In the genomic region with DNA sequence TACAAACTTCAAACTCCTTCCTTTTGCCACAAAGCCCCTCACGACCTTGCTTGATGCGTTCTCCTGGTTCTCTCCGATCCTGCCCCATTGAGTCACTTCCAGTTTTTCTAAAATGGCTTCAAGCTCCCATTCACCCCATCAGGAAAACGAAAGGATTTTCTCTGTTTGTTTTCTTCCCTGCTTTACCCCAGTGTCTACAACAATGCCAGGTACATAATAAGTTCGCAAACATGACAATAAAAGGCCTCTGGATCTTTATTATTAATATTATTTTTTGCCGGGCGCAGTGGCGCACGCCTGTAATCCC, we compare ENCODE assay signal across 8 cellular contexts. TPM values are rescaled to one million over a fixed set of nuclear protein-coding genes. Genes with fewer than 3 reads are reported as not detected.
DNase-seq lines count a peak whose midpoint lies in the region; ATAC-seq, FAIRE-seq and TF ChIP-seq lines count a peak whose summit lies in the region.

No MANE protein-coding gene starts in this region.

- peak overlapping the region; percentile 100 for H3K9ac ChIP-seq in HepG2 (ENCODE audit: insufficient read depth, low read depth, low read length)

- TF ChIP-seq EP300 in HepG2 (IDR thresholded peaks at IDR 0.05; ENCODE audit: low read depth in 2 of 2, low read length in 2 of 2): no peak
- TF ChIP-seq EP300 in HepG2 (CRISPR knock-in tag; IDR thresholded peaks at IDR 0.05; ENCODE audit: borderline replicate concordance): no peak

- H3K27me3 ChIP-seq in HepG2 (ENCODE audit: control insufficient read depth in 1 of 2, insufficient read depth in 2 of 2, low read length in 2 of 2) (peaks cover 0 to 5% of the 10 kb centered on the region in 2 experiments; a peak in 1 of 5 replicates), thoracic aorta (replicated peaks; ENCODE audit: insufficient read depth) (no peaks in the 10 kb centered on the region)

- peaks cover 20% of the 10 kb centered on the region for H3K4me1 Mint-ChIP-seq in activated CD8-positive, alpha-beta memory T cell treated with anti-CD3 and anti-CD28 coated beads, Interleukin-2, amount 10 ng/mL, durations not matched to agents 7 days and 5 days

- in situ Hi-C loops in HepG2 (cut with HindIII; ENCODE audit: extremely low pct_ligation_motif_present, low pct_unique_long_range_greater_than_20kb): no loop called here

- peak overlapping the region; percentile 95 for H3K4me3 Mint-ChIP-seq in activated CD8-positive, alpha-beta memory T cell treated with anti-CD3 and anti-CD28 coated beads, Interleukin-2, amount 10 ng/mL, durations not matched to agents 7 days and 5 days

- H3K79me2 ChIP-seq in HepG2 (ENCODE audit: insufficient read depth, low read length): peaks cover 27% of the 10 kb centered on the region

- H3K4me2 ChIP-seq in HepG2 (ENCODE audit: low read depth, low read length): peak overlapping the region; percentile 96

- peaks cover 7% of the 10 kb centered on the region for H3K36me3 Mint-ChIP-seq in activated CD8-positive, alpha-beta memory T cell treated with anti-CD3 and anti-CD28 coated beads, Interleukin-2, amount 10 ng/mL, durations not matched to agents 7 days and 5 days

- FAIRE-seq in HepG2 (lab: Jason Lieb, UNC): no peak

- no peaks in the 10 kb centered on the region for H3K27me3 Mint-ChIP-seq in activated CD8-positive, alpha-beta memory T cell treated with anti-CD3 and anti-CD28 coated beads, Interleukin-2, amount 10 ng/mL, durations not matched to agents 7 days and 5 days

- 43% methylated on average over 9 of the region's 9 CpGs for WGBS in HepG2 (ENCODE audit: low lambda C conversion rate)

- intact Hi-C loops in HepG2 (cut with micrococcal nuclease; ENCODE audit: unreplicated experiment): loop anchor here (2.0 kb wide), 2 partner anchors 20 to 24 kb away; partner anchors contain the start of gene BLVRB

- H3K9me3 Mint-ChIP-seq in activated CD8-positive, alpha-beta memory T cell treated with anti-CD3 and anti-CD28 coated beads, Interleukin-2, amount 10 ng/mL, durations not matched to agents 7 days and 5 days (ENCODE audit: low read depth): no peaks in the 10 kb centered on the region

- peaks cover 12% of the 10 kb centered on the region for H3K4me1 ChIP-seq in HepG2 (ENCODE audit: insufficient read depth, low read length)
- peaks cover 14 to 20% of the 10 kb centered on the region in 2 donors for H3K4me1 ChIP-seq in thoracic aorta (ENCODE audit: control insufficient read depth in 1 of 2, low read depth in 2 of 2)

- no peak for ATAC-seq in activated CD8-positive, alpha-beta memory T cell treated with anti-CD3 and anti-CD28 coated beads, Interleukin-2, amount 10 ng/mL, durations not matched to agents 7 days and 5 days
- no peak for ATAC-seq in HepG2
- no peak for ATAC-seq in thoracic aorta (ENCODE audit: insufficient number of reproducible peaks, low FRiP score, low read depth)

- H3K36me3 ChIP-seq in HepG2 (replicated peaks in 1 of 2; ENCODE audit: control insufficient read depth in 1 of 2, insufficient read depth in 2 of 2, low read length in 2 of 2) (peaks cover 9 to 25% of the 10 kb centered on the region in 2 experiments; a peak in 4 of 5 replicates), thoracic aorta (peaks cover 26% of the 10 kb centered on the region)

- peak overlapping the region; percentile 97 for H3K27ac Mint-ChIP-seq in activated CD8-positive, alpha-beta memory T cell treated with anti-CD3 and anti-CD28 coated beads, Interleukin-2, amount 10 ng/mL, durations not matched to agents 7 days and 5 days

- CTCF ChIA-PET in activated CD8-positive, alpha-beta memory T cell treated with anti-CD3 and anti-CD28 coated beads, Interleukin-2, amount 10 ng/mL, durations not matched to agents 7 days and 5 days (lab: Charles Lee): interaction anchor here (1.0 to 3.0 kb wide), 3 partner anchors 19 to 140 kb away, joined by 4 to 28 read pairs (median 4); partner anchors contain the start of gene BLVRB
- CTCF ChIA-PET in HepG2 (lab: Yijun Ruan, JAX; ENCODE audit: low intra/inter-chr PET ratio, low total read pairs): no interaction called here

- BruUV-seq in HepG2 (replicated peaks; lab: Mats Ljungman, UMichigan): TSS peak; percentile 73

- DNase-seq in activated CD8-positive, alpha-beta memory T cell treated with anti-CD3 and anti-CD28 coated beads, Interleukin-2, amount 10 ng/mL, durations not matched to agents 7 days and 5 days: no peak
- DNase-seq in activated CD8-positive, alpha-beta memory T cell treated with anti-CD3 and anti-CD28 coated beads for 24 hours: no peak
- DNase-seq in HepG2 (ENCODE audit: low spot score): no peak
- no peak for DNase-seq in thoracic aorta (ENCODE audit: low spot score)
- DNase-seq in MV-4-11 (lab: John Stamatoyannopoulos, UW): no peak
- no peak for DNase-seq in iPS-NIHi7 (ENCODE audit: extremely low spot score)
- DNase-seq in SKM-1 (lab: John Stamatoyannopoulos, UW; ENCODE audit: unreplicated experiment): no peak

- H3K4me3 ChIP-seq in HepG2 (replicated peaks in 1 of 3; ENCODE audit: insufficient read depth in 1 of 3, low read depth in 2 of 3, low read length in 3 of 3) (peak overlapping the region; percentile 88 to 99 (median 92)), thoracic aorta (peak overlapping the region; percentile 93)

- H3K9me3 ChIP-seq in HepG2 (ENCODE audit: low read length) (no peaks in the 10 kb centered on the region), thoracic aorta (no peaks in the 10 kb centered on the region)

- no peak for TF ChIP-seq RAD21 in HepG2 (CRISPR knock-in tag; IDR thresholded peaks at IDR 0.05)

- H2AFZ ChIP-seq in HepG2 (ENCODE audit: low read length): peak overlapping the region; percentile 99

- peak overlapping the region; percentile 99 for H3K27ac ChIP-seq in angular gyrus (ENCODE audit: low read depth, low read length)
- H3K27ac ChIP-seq in HepG2 (ENCODE audit: extremely low read length, insufficient read depth, low read length): peak overlapping the region; percentile 98
- peak overlapping the region; percentile 90 to 96 for H3K27ac ChIP-seq in thoracic aorta

- TF ChIP-seq POLR2A in HepG2 (IDR thresholded peaks at IDR 0.05; ENCODE audit: insufficient read depth in 1 of 2, low read depth in 2 of 2, low read length in 2 of 2): no peak

- H4K20me1 ChIP-seq in HepG2 (ENCODE audit: insufficient read depth, low read length): peaks cover 13% of the 10 kb centered on the region

- no peak for TF ChIP-seq CTCF in HepG2 (CRISPR knock-in tag; IDR thresholded peaks at IDR 0.05)
- no peak for TF ChIP-seq CTCF in thoracic aorta (IDR thresholded peaks at IDR 0.05)

- POLR2A ChIA-PET in HepG2 (lab: Yijun Ruan, JAX): interaction anchor here (0.8 to 4.6 kb wide), 5 partner anchors 11 to 24 kb away, joined by 3 to 80 read pairs (median 46); partner anchors contain the start of genes BLVRB and SERTAD1

RNA-seq across cellular contexts. Expression of gene SERTAD3, which starts 0.8 kb away (rescaled TPM):
- total RNA-seq in activated CD8-positive, alpha-beta memory T cell treated with anti-CD3 and anti-CD28 coated beads, Interleukin-2, amount 10 ng/mL, durations not matched to agents 7 days and 5 days: 10 to 100 TPM; 13.4 to 13.7 TPM
- 16.9 and 17.8 TPM in 2 replicates for total RNA-seq in HepG2 (2016; rRNA removed; fragmentation: Illumina TruSeq; extraction: Trizol)
- 14.6 and 17.8 TPM in 2 replicates for total RNA-seq in HepG2 (2016; cell fraction: cytosol; rRNA removed; fragmentation: Illumina TruSeq; extraction: Trizol; ENCODE audit: low read depth)
- 14.8 and 17.5 TPM in 2 replicates for total RNA-seq in HepG2 (2016; cell fraction: insoluble cytoplasmic fraction; rRNA removed; fragmentation: Illumina TruSeq; extraction: Trizol)
- total RNA-seq in HepG2 (2016; cell fraction: membrane; rRNA removed; fragmentation: Illumina TruSeq; extraction: Trizol): 22.0 and 25.4 TPM in 2 replicates
- total RNA-seq in HepG2 (2016; cell fraction: nucleus; rRNA removed; fragmentation: Illumina TruSeq; extraction: Trizol): 6.8 and 9.0 TPM in 2 replicates
- polyA plus RNA-seq in HepG2 (2011; rRNA removed): 9.5 and 9.6 TPM in 2 replicates
- 6.9 and 7.9 TPM in 2 replicates for polyA plus RNA-seq in HepG2 (2011; cell fraction: cytosol; rRNA removed)
- 5.9 and 6.5 TPM in 2 replicates for polyA plus RNA-seq in HepG2 (2011; cell fraction: nucleus; rRNA removed)
- polyA plus RNA-seq in HepG2 (2012): 6.5 and 7.5 TPM in 2 replicates
- 3.8 and 4.4 TPM in 2 replicates for polyA plus RNA-seq in HepG2 (2016; cell fraction: cytosol; fragmentation: Illumina TruSeq; extraction: Trizol; ENCODE audit: low read depth)
- 10.8 and 15.2 TPM in 2 replicates for polyA plus RNA-seq in HepG2 (2016; cell fraction: insoluble cytoplasmic fraction; fragmentation: Illumina TruSeq; extraction: Trizol; ENCODE audit: low read depth)
- polyA plus RNA-seq in HepG2 (2016; cell fraction: membrane; fragmentation: Illumina TruSeq; extraction: Trizol; ENCODE audit: low read depth): 7.3 and 9.1 TPM in 2 replicates
- polyA plus RNA-seq in HepG2 (2016; cell fraction: nucleus; fragmentation: Illumina TruSeq; extraction: Trizol; ENCODE audit: insufficient read depth, low read depth): 13.4 and 16.1 TPM in 2 replicates
- 19.2 and 19.5 TPM in 2 replicates for polyA minus RNA-seq in HepG2 (2011; rRNA and poly(A)+ RNA removed; ENCODE audit: low replicate concordance)
- 10.9 and 15.7 TPM in 2 replicates for polyA minus RNA-seq in HepG2 (2011; cell fraction: cytosol; rRNA and poly(A)+ RNA removed)
- 5.1 and 5.8 TPM in 2 replicates for polyA minus RNA-seq in HepG2 (2011; cell fraction: nucleus; rRNA and poly(A)+ RNA removed)
- total RNA-seq in thoracic aorta: 10 to 100 TPM; 12.3 to 19.4 TPM

RNA-seq across cellular contexts. Expression of gene SERTAD1, which starts 19.2 kb away (rescaled TPM):
- total RNA-seq in activated CD8-positive, alpha-beta memory T cell treated with anti-CD3 and anti-CD28 coated beads, Interleukin-2, amount 10 ng/mL, durations not matched to agents 7 days and 5 days: 1 to 10 TPM; 9.4 to 9.6 TPM
- total RNA-seq in HepG2 (2016; rRNA removed; fragmentation: Illumina TruSeq; extraction: Trizol) (4.3 and 4.7 TPM in 2 replicates), thoracic aorta (10 to 100 TPM; 22.7 to 42.3 TPM)
- total RNA-seq in HepG2 (2016; cell fraction: cytosol; rRNA removed; fragmentation: Illumina TruSeq; extraction: Trizol; ENCODE audit: low read depth): 1.8 and 2.1 TPM in 2 replicates
- total RNA-seq in HepG2 (2016; cell fraction: insoluble cytoplasmic fraction; rRNA removed; fragmentation: Illumina TruSeq; extraction: Trizol): 3.9 and 5.6 TPM in 2 replicates
- total RNA-seq in HepG2 (2016; cell fraction: membrane; rRNA removed; fragmentation: Illumina TruSeq; extraction: Trizol): 3.0 and 3.6 TPM in 2 replicates
- total RNA-seq in HepG2 (2016; cell fraction: nucleus; rRNA removed; fragmentation: Illumina TruSeq; extraction: Trizol): 1.7 and 1.9 TPM in 2 replicates
- 4.5 and 5.0 TPM in 2 replicates for polyA plus RNA-seq in HepG2 (2011; rRNA removed)
- 5.0 and 7.0 TPM in 2 replicates for polyA plus RNA-seq in HepG2 (2011; cell fraction: cytosol; rRNA removed)
- polyA plus RNA-seq in HepG2 (2011; cell fraction: nucleus; rRNA removed): 4.0 and 4.5 TPM in 2 replicates
- polyA plus RNA-seq in HepG2 (2012): 1.4 and 1.9 TPM in 2 replicates
- 0.94 and 1.1 TPM in 2 replicates for polyA plus RNA-seq in HepG2 (2016; cell fraction: cytosol; fragmentation: Illumina TruSeq; extraction: Trizol; ENCODE audit: low read depth)
- 3.6 and 4.1 TPM in 2 replicates for polyA plus RNA-seq in HepG2 (2016; cell fraction: insoluble cytoplasmic fraction; fragmentation: Illumina TruSeq; extraction: Trizol; ENCODE audit: low read depth)
- 1.5 and 1.7 TPM in 2 replicates for polyA plus RNA-seq in HepG2 (2016; cell fraction: membrane; fragmentation: Illumina TruSeq; extraction: Trizol; ENCODE audit: low read depth)
- polyA plus RNA-seq in HepG2 (2016; cell fraction: nucleus; fragmentation: Illumina TruSeq; extraction: Trizol; ENCODE audit: insufficient read depth, low read depth): 2.5 and 2.7 TPM in 2 replicates
- 2.7 and 5.6 TPM in 2 replicates for polyA minus RNA-seq in HepG2 (2011; rRNA and poly(A)+ RNA removed; ENCODE audit: low replicate concordance)
- 1.1 and 1.2 TPM in 2 replicates for polyA minus RNA-seq in HepG2 (2011; cell fraction: cytosol; rRNA and poly(A)+ RNA removed)
- 1.7 and 2.0 TPM in 2 replicates for polyA minus RNA-seq in HepG2 (2011; cell fraction: nucleus; rRNA and poly(A)+ RNA removed)

RNA-seq across cellular contexts. Expression of gene BLVRB, which starts 20.6 kb away (rescaled TPM):
- 10 to 100 TPM; 12.9 to 23.3 TPM for total RNA-seq in activated CD8-positive, alpha-beta memory T cell treated with anti-CD3 and anti-CD28 coated beads, Interleukin-2, amount 10 ng/mL, durations not matched to agents 7 days and 5 days
- total RNA-seq in HepG2 (2016; rRNA removed; fragmentation: Illumina TruSeq; extraction: Trizol): 25.9 and 32.7 TPM in 2 replicates
- 8.2 and 10.9 TPM in 2 replicates for total RNA-seq in HepG2 (2016; cell fraction: cytosol; rRNA removed; fragmentation: Illumina TruSeq; extraction: Trizol; ENCODE audit: low read depth)
- 28.3 and 39.1 TPM in 2 replicates for total RNA-seq in HepG2 (2016; cell fraction: insoluble cytoplasmic fraction; rRNA removed; fragmentation: Illumina TruSeq; extraction: Trizol)
- total RNA-seq in HepG2 (2016; cell fraction: membrane; rRNA removed; fragmentation: Illumina TruSeq; extraction: Trizol): 7.6 and 7.9 TPM in 2 replicates
- 9.9 and 11.1 TPM in 2 replicates for total RNA-seq in HepG2 (2016; cell fraction: nucleus; rRNA removed; fragmentation: Illumina TruSeq; extraction: Trizol)
- polyA plus RNA-seq in HepG2 (2011; rRNA removed): 51.4 and 75.9 TPM in 2 replicates
- polyA plus RNA-seq in HepG2 (2011; cell fraction: cytosol; rRNA removed): 66.0 and 107 TPM in 2 replicates
- 44.9 and 46.6 TPM in 2 replicates for polyA plus RNA-seq in HepG2 (2011; cell fraction: nucleus; rRNA removed)
- polyA plus RNA-seq in HepG2 (2012): 39.5 and 39.8 TPM in 2 replicates
- 10.5 and 11.4 TPM in 2 replicates for polyA plus RNA-seq in HepG2 (2016; cell fraction: cytosol; fragmentation: Illumina TruSeq; extraction: Trizol; ENCODE audit: low read depth)
- polyA plus RNA-seq in HepG2 (2016; cell fraction: insoluble cytoplasmic fraction; fragmentation: Illumina TruSeq; extraction: Trizol; ENCODE audit: low read depth): 31.5 and 40.3 TPM in 2 replicates
- 6.6 and 8.8 TPM in 2 replicates for polyA plus RNA-seq in HepG2 (2016; cell fraction: membrane; fragmentation: Illumina TruSeq; extraction: Trizol; ENCODE audit: low read depth)
- 18.0 and 18.8 TPM in 2 replicates for polyA plus RNA-seq in HepG2 (2016; cell fraction: nucleus; fragmentation: Illumina TruSeq; extraction: Trizol; ENCODE audit: insufficient read depth, low read depth)
- 42.8 and 149 TPM in 2 replicates for polyA minus RNA-seq in HepG2 (2011; rRNA and poly(A)+ RNA removed; ENCODE audit: low replicate concordance)
- 28.8 and 32.2 TPM in 2 replicates for polyA minus RNA-seq in HepG2 (2011; cell fraction: cytosol; rRNA and poly(A)+ RNA removed)
- 6.0 and 10.4 TPM in 2 replicates for polyA minus RNA-seq in HepG2 (2011; cell fraction: nucleus; rRNA and poly(A)+ RNA removed)
- total RNA-seq in thoracic aorta: 100 to 1,000 TPM in 1 of 2 donors, 10 to 100 TPM in 1; 97.4 to 229 TPM

RNA-seq across cellular contexts. Expression of gene SPTBN4, which starts 21.8 kb away (rescaled TPM):
- total RNA-seq in activated CD8-positive, alpha-beta memory T cell treated with anti-CD3 and anti-CD28 coated beads, Interleukin-2, amount 10 ng/mL, durations not matched to agents 7 days and 5 days: under 1 TPM; 0.30 to 0.44 TPM
- total RNA-seq in HepG2 (2016; rRNA removed; fragmentation: Illumina TruSeq; extraction: Trizol) (0.11 TPM in 1 of 2 replicates, not detected in the other), thoracic aorta (1 to 10 TPM; 2.0 to 7.0 TPM)
- not detected in 2 replicates for total RNA-seq in HepG2 (2016; cell fraction: cytosol; rRNA removed; fragmentation: Illumina TruSeq; extraction: Trizol; ENCODE audit: low read depth)
- total RNA-seq in HepG2 (2016; cell fraction: insoluble cytoplasmic fraction; rRNA removed; fragmentation: Illumina TruSeq; extraction: Trizol): not detected in 2 replicates
- total RNA-seq in HepG2 (2016; cell fraction: membrane; rRNA removed; fragmentation: Illumina TruSeq; extraction: Trizol): not detected in 2 replicates
- not detected in 2 replicates for total RNA-seq in HepG2 (2016; cell fraction: nucleus; rRNA removed; fragmentation: Illumina TruSeq; extraction: Trizol)
- 0.08 and 0.11 TPM in 2 replicates for polyA plus RNA-seq in HepG2 (2011; rRNA removed)
- 0.04 and 0.11 TPM in 2 replicates for polyA plus RNA-seq in HepG2 (2011; cell fraction: cytosol; rRNA removed)
- 0.26 and 0.29 TPM in 2 replicates for polyA plus RNA-seq in HepG2 (2011; cell fraction: nucleus; rRNA removed)
- 0.11 TPM in 2 replicates for polyA plus RNA-seq in HepG2 (2012)
- polyA plus RNA-seq in HepG2 (2016; cell fraction: cytosol; fragmentation: Illumina TruSeq; extraction: Trizol; ENCODE audit: low read depth): not detected in 2 replicates
- polyA plus RNA-seq in HepG2 (2016; cell fraction: insoluble cytoplasmic fraction; fragmentation: Illumina TruSeq; extraction: Trizol; ENCODE audit: low read depth): not detected in 2 replicates
- polyA plus RNA-seq in HepG2 (2016; cell fraction: membrane; fragmentation: Illumina TruSeq; extraction: Trizol; ENCODE audit: low read depth): not detected in 2 replicates
- polyA plus RNA-seq in HepG2 (2016; cell fraction: nucleus; fragmentation: Illumina TruSeq; extraction: Trizol; ENCODE audit: insufficient read depth, low read depth): not detected in 2 replicates
- 0.30 and 1.5 TPM in 2 replicates for polyA minus RNA-seq in HepG2 (2011; rRNA and poly(A)+ RNA removed; ENCODE audit: low replicate concordance)
- not detected in 2 replicates for polyA minus RNA-seq in HepG2 (2011; cell fraction: cytosol; rRNA and poly(A)+ RNA removed)
- polyA minus RNA-seq in HepG2 (2011; cell fraction: nucleus; rRNA and poly(A)+ RNA removed): not detected in 2 replicates

RNA-seq across cellular contexts. Expression of gene PRX, which starts 31.8 kb away (rescaled TPM):
- total RNA-seq in activated CD8-positive, alpha-beta memory T cell treated with anti-CD3 and anti-CD28 coated beads, Interleukin-2, amount 10 ng/mL, durations not matched to agents 7 days and 5 days: 1 to 10 TPM in 1 of 2 experiments, under 1 TPM in 1; 0.80 to 1.1 TPM
- total RNA-seq in HepG2 (2016; rRNA removed; fragmentation: Illumina TruSeq; extraction: Trizol) (0.46 and 0.66 TPM in 2 replicates), thoracic aorta (1 to 10 TPM; 3.7 to 7.3 TPM)
- total RNA-seq in HepG2 (2016; cell fraction: cytosol; rRNA removed; fragmentation: Illumina TruSeq; extraction: Trizol; ENCODE audit: low read depth): not detected in 2 replicates
- 0.39 and 0.78 TPM in 2 replicates for total RNA-seq in HepG2 (2016; cell fraction: insoluble cytoplasmic fraction; rRNA removed; fragmentation: Illumina TruSeq; extraction: Trizol)
- total RNA-seq in HepG2 (2016; cell fraction: membrane; rRNA removed; fragmentation: Illumina TruSeq; extraction: Trizol): 0.03 and 0.12 TPM in 2 replicates
- 0.38 and 0.40 TPM in 2 replicates for total RNA-seq in HepG2 (2016; cell fraction: nucleus; rRNA removed; fragmentation: Illumina TruSeq; extraction: Trizol)
- 0.66 and 0.99 TPM in 2 replicates for polyA plus RNA-seq in HepG2 (2011; rRNA removed)
- 0.79 and 0.94 TPM in 2 replicates for polyA plus RNA-seq in HepG2 (2011; cell fraction: cytosol; rRNA removed)
- 0.76 and 0.99 TPM in 2 replicates for polyA plus RNA-seq in HepG2 (2011; cell fraction: nucleus; rRNA removed)
- polyA plus RNA-seq in HepG2 (2012): 0.85 and 1.1 TPM in 2 replicates
- not detected in 2 replicates for polyA plus RNA-seq in HepG2 (2016; cell fraction: cytosol; fragmentation: Illumina TruSeq; extraction: Trizol; ENCODE audit: low read depth)
- polyA plus RNA-seq in HepG2 (2016; cell fraction: insoluble cytoplasmic fraction; fragmentation: Illumina TruSeq; extraction: Trizol; ENCODE audit: low read depth): 0.25 and 0.53 TPM in 2 replicates
- 0.03 and 0.06 TPM in 2 replicates for polyA plus RNA-seq in HepG2 (2016; cell fraction: membrane; fragmentation: Illumina TruSeq; extraction: Trizol; ENCODE audit: low read depth)
- polyA plus RNA-seq in HepG2 (2016; cell fraction: nucleus; fragmentation: Illumina TruSeq; extraction: Trizol; ENCODE audit: insufficient read depth, low read depth): 1.1 TPM in 2 replicates
- 0.51 and 1.1 TPM in 2 replicates for polyA minus RNA-seq in HepG2 (2011; rRNA and poly(A)+ RNA removed; ENCODE audit: low replicate concordance)
- polyA minus RNA-seq in HepG2 (2011; cell fraction: cytosol; rRNA and poly(A)+ RNA removed): 0.53 and 0.89 TPM in 2 replicates
- 0.52 and 0.62 TPM in 2 replicates for polyA minus RNA-seq in HepG2 (2011; cell fraction: nucleus; rRNA and poly(A)+ RNA removed)
